ENCODE assay signal across 7 cellular contexts in the genomic region with DNA sequence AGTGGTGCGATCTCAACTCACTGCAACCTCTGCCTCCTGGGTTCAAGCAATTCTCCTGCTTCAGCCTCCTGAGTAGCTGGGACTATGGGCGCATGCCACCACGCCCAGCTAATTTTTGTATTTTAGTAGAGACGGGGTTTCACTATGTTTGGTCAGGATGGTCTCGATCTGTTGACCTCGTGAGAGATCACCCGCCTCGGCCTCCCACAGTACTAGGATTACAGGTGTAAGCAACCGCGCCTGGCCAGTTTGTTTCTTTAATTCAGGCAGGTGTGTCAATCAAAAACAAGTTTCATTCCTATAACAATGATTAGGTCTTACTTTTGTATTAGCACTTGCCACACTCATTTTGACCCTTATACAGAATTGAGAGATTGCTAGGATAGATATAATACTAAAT. TPM values are rescaled to one million over a fixed set of nuclear protein-coding genes. Genes with fewer than 3 reads are reported as not detected.
DNase-seq lines count a peak whose midpoint lies in the region; ATAC-seq and TF ChIP-seq lines count a peak whose summit lies in the region.
"Not testable (repeated sequence)": the region's sequence is repeated elsewhere in the genome, so short reads cannot be mapped to it uniquely, and the experiment has no call there.

No MANE protein-coding gene starts in this region.

- ATAC-seq in CD4-positive, alpha-beta T cell (ENCODE audit: poor library complexity); memory B cell (ENCODE audit: low read depth); stimulated activated effector memory CD8-positive, alpha-beta T cell treated with anti-CD3 and anti-CD28 coated beads, Interleukin-12 subunit alpha, Interleukin-12 subunit beta, amount 100 ng/mL, for 72 hours: not testable (repeated sequence)

- H3K27ac ChIP-seq in CD4-positive, alpha-beta T cell (ENCODE audit: low read depth, low read length), result not testable (repeated sequence)

- not testable (repeated sequence) for H3K27me3 Mint-ChIP-seq in CD4-positive, alpha-beta T cell; activated CD4-positive, alpha-beta T cell treated with anti-CD3 and anti-CD28 coated beads, Interleukin-2, amount 10 ng/mL, durations not matched to agents 24 days and 14 days; activated T-helper 1 cell treated with anti-CD3 and anti-CD28 coated beads, Interleukin-12 subunit alpha, Interleukin-12 subunit beta, Interleukin-2, Interleukin-4 antibody, amounts not matched to agents 30 ng/mL and 10 ng/mL and 1 ng/mL, durations not matched to agents 14 hours and 24 hours and 36 hours (ENCODE audit: insufficient read depth); memory B cell; nephron (ENCODE audit: low read depth)

- H3K27ac Mint-ChIP-seq in CD4-positive, alpha-beta T cell, result peak overlapping the region; percentile 97
- not testable (repeated sequence) for H3K27ac Mint-ChIP-seq in activated CD4-positive, alpha-beta T cell treated with anti-CD3 and anti-CD28 coated beads, Interleukin-2, amount 10 ng/mL, durations not matched to agents 24 days and 14 days; activated T-helper 1 cell treated with anti-CD3 and anti-CD28 coated beads, Interleukin-12 subunit alpha, Interleukin-12 subunit beta, Interleukin-2, Interleukin-4 antibody, amounts not matched to agents 30 ng/mL and 10 ng/mL and 1 ng/mL, durations not matched to agents 14 hours and 24 hours and 36 hours; memory B cell; stimulated activated effector memory CD8-positive, alpha-beta T cell treated with anti-CD3 and anti-CD28 coated beads, Interleukin-12 subunit alpha, Interleukin-12 subunit beta, amount 100 ng/mL, for 72 hours
- peak overlapping the region in 1 of 3 experiments; percentile 27 for H3K27ac Mint-ChIP-seq in nephron

- peaks cover 16% of the 10 kb centered on the region for H3K9me3 ChIP-seq in CD4-positive, alpha-beta T cell (ENCODE audit: control insufficient read depth, low read length)

- not testable (repeated sequence) for H3K27me3 ChIP-seq in CD4-positive, alpha-beta T cell (ENCODE audit: control insufficient read depth, insufficient read depth, low read length)

- intact Hi-C loops in CD4-positive, alpha-beta T cell (cut with DNase I, micrococcal nuclease), result loop anchor here in 1 of 2 experiments (5.0 kb wide), 3 partner anchors 35 to 685 kb away; no protein-coding TSS in a partner anchor
- intact Hi-C loops in activated CD4-positive, alpha-beta T cell treated with anti-CD3 and anti-CD28 coated beads, Interleukin-2, amount 10 ng/mL, durations not matched to agents 24 days and 14 days (cut with micrococcal nuclease); posterior vena cava (cut with DNase I): not testable (repeated sequence)
- intact Hi-C loops in activated T-helper 1 cell treated with anti-CD3 and anti-CD28 coated beads, Interleukin-12 subunit alpha, Interleukin-12 subunit beta, Interleukin-2, Interleukin-4 antibody, amounts not matched to agents 30 ng/mL and 10 ng/mL and 1 ng/mL, durations not matched to agents 14 hours and 24 hours and 36 hours (cut with micrococcal nuclease), result loop anchor here (5.0 kb wide), 1 partner anchor 35 kb away; no protein-coding TSS in a partner anchor

- peaks cover 32% of the 10 kb centered on the region for H3K4me1 Mint-ChIP-seq in CD4-positive, alpha-beta T cell (ENCODE audit: low read depth)
- peaks cover 29% of the 10 kb centered on the region for H3K4me1 Mint-ChIP-seq in activated CD4-positive, alpha-beta T cell treated with anti-CD3 and anti-CD28 coated beads, Interleukin-2, amount 10 ng/mL, durations not matched to agents 24 days and 14 days
- H3K4me1 Mint-ChIP-seq in activated T-helper 1 cell treated with anti-CD3 and anti-CD28 coated beads, Interleukin-12 subunit alpha, Interleukin-12 subunit beta, Interleukin-2, Interleukin-4 antibody, amounts not matched to agents 30 ng/mL and 10 ng/mL and 1 ng/mL, durations not matched to agents 14 hours and 24 hours and 36 hours (ENCODE audit: low read depth), result peaks cover 35% of the 10 kb centered on the region
- H3K4me1 Mint-ChIP-seq in memory B cell (peaks cover 12% of the 10 kb centered on the region), nephron (peaks cover 32% of the 10 kb centered on the region)
- peaks cover 33% of the 10 kb centered on the region for H3K4me1 Mint-ChIP-seq in stimulated activated effector memory CD8-positive, alpha-beta T cell treated with anti-CD3 and anti-CD28 coated beads, Interleukin-12 subunit alpha, Interleukin-12 subunit beta, amount 100 ng/mL, for 72 hours

- peaks cover 34% of the 10 kb centered on the region for H3K36me3 Mint-ChIP-seq in CD4-positive, alpha-beta T cell (ENCODE audit: low read depth)
- peaks cover 25% of the 10 kb centered on the region for H3K36me3 Mint-ChIP-seq in activated CD4-positive, alpha-beta T cell treated with anti-CD3 and anti-CD28 coated beads, Interleukin-2, amount 10 ng/mL, durations not matched to agents 24 days and 14 days (ENCODE audit: low read depth)
- peaks cover 30% of the 10 kb centered on the region for H3K36me3 Mint-ChIP-seq in activated T-helper 1 cell treated with anti-CD3 and anti-CD28 coated beads, Interleukin-12 subunit alpha, Interleukin-12 subunit beta, Interleukin-2, Interleukin-4 antibody, amounts not matched to agents 30 ng/mL and 10 ng/mL and 1 ng/mL, durations not matched to agents 14 hours and 24 hours and 36 hours (ENCODE audit: low read depth)
- H3K36me3 Mint-ChIP-seq in memory B cell (peaks cover 24% of the 10 kb centered on the region), nephron (ENCODE audit: low read depth) (peaks cover 30% of the 10 kb centered on the region)
- H3K36me3 Mint-ChIP-seq in stimulated activated effector memory CD8-positive, alpha-beta T cell treated with anti-CD3 and anti-CD28 coated beads, Interleukin-12 subunit alpha, Interleukin-12 subunit beta, amount 100 ng/mL, for 72 hours, result peaks cover 38% of the 10 kb centered on the region

- DNase-seq in CD4-positive, alpha-beta T cell; activated T-helper 1 cell treated with anti-CD3 and anti-CD28 coated beads, Interleukin-12 subunit alpha, Interleukin-12 subunit beta, Interleukin-2, Interleukin-4 antibody, amounts not matched to agents 30 ng/mL and 10 ng/mL and 1 ng/mL, durations not matched to agents 14 hours and 24 hours and 36 hours (ENCODE audit: low spot score); memory B cell (ENCODE audit: low spot score in 2 of 2); stimulated activated effector memory CD8-positive, alpha-beta T cell treated with anti-CD3 and anti-CD28 coated beads, Interleukin-12 subunit alpha, Interleukin-12 subunit beta, amount 100 ng/mL, for 72 hours (ENCODE audit: low spot score in 2 of 2): not testable (repeated sequence)
- DNase-seq in activated CD4-positive, alpha-beta T cell treated with anti-CD3 and anti-CD28 coated beads, Interleukin-2, amount 10 ng/mL, durations not matched to agents 24 days and 14 days, result peak; percentile 57
- peak; percentile 75 for DNase-seq in posterior vena cava (ENCODE audit: low spot score)

- CTCF ChIA-PET in CD4-positive, alpha-beta T cell (lab: Charles Lee), result not testable (repeated sequence)

- TF ChIP-seq CTCF in CD4-positive, alpha-beta T cell (IDR thresholded peaks at IDR 0.05); nephron (IDR thresholded peaks at IDR 0.05; ENCODE audit: unreplicated experiment in 3 of 3): not testable (repeated sequence)

- peak overlapping the region; percentile 48 for H3K4me3 Mint-ChIP-seq in CD4-positive, alpha-beta T cell
- H3K4me3 Mint-ChIP-seq in activated CD4-positive, alpha-beta T cell treated with anti-CD3 and anti-CD28 coated beads, Interleukin-2, amount 10 ng/mL, durations not matched to agents 24 days and 14 days, result not testable (repeated sequence)
- peak overlapping the region; percentile 31 for H3K4me3 Mint-ChIP-seq in activated T-helper 1 cell treated with anti-CD3 and anti-CD28 coated beads, Interleukin-12 subunit alpha, Interleukin-12 subunit beta, Interleukin-2, Interleukin-4 antibody, amounts not matched to agents 30 ng/mL and 10 ng/mL and 1 ng/mL, durations not matched to agents 14 hours and 24 hours and 36 hours
- H3K4me3 Mint-ChIP-seq in memory B cell (peak overlapping the region; percentile 6), nephron (peak overlapping the region; percentile 5 to 69 (median 30))
- peak overlapping the region; percentile 95 for H3K4me3 Mint-ChIP-seq in stimulated activated effector memory CD8-positive, alpha-beta T cell treated with anti-CD3 and anti-CD28 coated beads, Interleukin-12 subunit alpha, Interleukin-12 subunit beta, amount 100 ng/mL, for 72 hours

- POLR2A ChIA-PET in CD4-positive, alpha-beta T cell (lab: Charles Lee), result interaction anchor here (1.1 to 2.6 kb wide), 2 partner anchors 10 to 11 kb away, joined by 4 to 33 read pairs; no protein-coding TSS in a partner anchor

- H3K9me3 Mint-ChIP-seq in CD4-positive, alpha-beta T cell; activated CD4-positive, alpha-beta T cell treated with anti-CD3 and anti-CD28 coated beads, Interleukin-2, amount 10 ng/mL, durations not matched to agents 24 days and 14 days; activated T-helper 1 cell treated with anti-CD3 and anti-CD28 coated beads, Interleukin-12 subunit alpha, Interleukin-12 subunit beta, Interleukin-2, Interleukin-4 antibody, amounts not matched to agents 30 ng/mL and 10 ng/mL and 1 ng/mL, durations not matched to agents 14 hours and 24 hours and 36 hours; memory B cell; nephron; stimulated activated effector memory CD8-positive, alpha-beta T cell treated with anti-CD3 and anti-CD28 coated beads, Interleukin-12 subunit alpha, Interleukin-12 subunit beta, amount 100 ng/mL, for 72 hours: not testable (repeated sequence)

RNA-seq across cellular contexts. Expression of a gene that starts 1.6 kb away (rescaled TPM):
- total RNA-seq in CD4-positive, alpha-beta T cell, result 10 to 100 TPM; 36.7 to 40.6 TPM
- 20.5 and 21.3 TPM in 2 replicates for total RNA-seq in activated CD4-positive, alpha-beta T cell treated with anti-CD3 and anti-CD28 coated beads, Interleukin-2, amount 10 ng/mL, durations not matched to agents 24 days and 14 days
- total RNA-seq in activated T-helper 1 cell treated with anti-CD3 and anti-CD28 coated beads, Interleukin-12 subunit alpha, Interleukin-12 subunit beta, Interleukin-2, Interleukin-4 antibody, amounts not matched to agents 30 ng/mL and 10 ng/mL and 1 ng/mL, durations not matched to agents 14 hours and 24 hours and 36 hours, result 19.2 and 22.7 TPM in 2 replicates
- 10 to 100 TPM; 14.0 to 15.9 TPM for total RNA-seq in posterior vena cava
